1 cellular context compared by ENCODE assay signal in the genomic region with DNA sequence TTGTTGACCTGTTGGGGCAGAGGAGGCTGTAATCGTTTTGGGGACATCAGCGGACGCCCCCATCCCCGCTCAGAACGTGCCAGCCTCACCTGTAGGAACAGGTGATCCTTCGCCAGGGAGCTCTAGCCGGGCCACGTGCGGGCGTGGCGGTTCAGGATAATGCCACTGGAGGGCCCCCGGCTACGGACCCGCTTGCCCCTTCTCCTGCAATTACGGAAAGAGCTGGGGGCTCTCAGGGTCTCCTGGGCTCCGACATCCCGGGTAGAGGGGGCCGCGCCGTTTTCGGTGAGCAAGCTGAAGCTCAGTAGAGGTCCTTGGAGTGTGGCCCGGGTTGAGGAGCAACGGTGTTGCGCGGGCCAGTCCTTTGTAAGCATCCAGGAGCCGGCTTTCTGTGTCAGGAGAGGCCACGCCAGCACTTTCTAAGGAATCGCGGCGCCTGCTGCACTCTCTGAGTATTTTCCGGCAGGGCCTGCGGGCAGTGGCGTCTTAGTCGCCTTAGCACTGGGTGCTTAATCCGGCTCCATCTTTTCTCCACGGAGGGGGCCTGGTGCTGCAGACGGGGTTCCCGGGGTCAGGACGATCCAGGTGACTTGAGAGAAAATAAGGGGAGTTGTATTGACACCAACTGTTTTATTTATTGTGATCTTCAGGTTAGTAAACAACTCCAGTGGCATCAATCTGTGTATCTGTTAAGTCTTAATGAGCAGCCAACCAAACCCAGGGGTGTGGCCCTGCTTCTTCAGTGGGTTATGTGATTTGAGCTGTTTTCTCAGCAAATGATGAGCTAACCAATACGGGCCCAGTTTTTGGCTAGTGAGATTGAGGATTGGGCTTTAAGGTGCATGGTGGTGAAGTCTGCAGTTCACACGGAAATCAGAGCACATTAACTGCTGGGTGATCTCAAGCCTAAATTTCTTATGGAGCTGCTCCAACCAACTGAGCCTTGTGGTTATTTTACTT.
TF ChIP-seq lines count a peak whose summit lies in the region.

No MANE protein-coding gene starts in this region.

TF ChIP-seq in A549, 52 proteins besides CTCF, POLR2A, EP300 and RAD21 (continued from another document):
- no peak for TF ChIP-seq ELK1 (IDR thresholded peaks at IDR 0.05; ENCODE audit: low read depth, low read length)
- TF ChIP-seq NPAS2 (CRISPR knock-in tag; IDR thresholded peaks at IDR 0.05; ENCODE audit: borderline replicate concordance), result 0 out of 2 replicates have a peak, but pooled peaks have one; percentile 12
- TF ChIP-seq, protein P1, sequence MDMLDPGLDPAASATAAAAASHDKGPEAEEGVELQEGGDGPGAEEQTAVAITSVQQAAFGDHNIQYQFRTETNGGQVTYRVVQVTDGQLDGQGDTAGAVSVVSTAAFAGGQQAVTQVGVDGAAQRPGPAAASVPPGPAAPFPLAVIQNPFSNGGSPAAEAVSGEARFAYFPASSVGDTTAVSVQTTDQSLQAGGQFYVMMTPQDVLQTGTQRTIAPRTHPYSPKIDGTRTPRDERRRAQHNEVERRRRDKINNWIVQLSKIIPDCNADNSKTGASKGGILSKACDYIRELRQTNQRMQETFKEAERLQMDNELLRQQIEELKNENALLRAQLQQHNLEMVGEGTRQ (IDR thresholded peaks at IDR 0.05), result no peak; the same call in 1 of the 2 replicates
